1 cellular context compared by ENCODE assay signal in the genomic region with DNA sequence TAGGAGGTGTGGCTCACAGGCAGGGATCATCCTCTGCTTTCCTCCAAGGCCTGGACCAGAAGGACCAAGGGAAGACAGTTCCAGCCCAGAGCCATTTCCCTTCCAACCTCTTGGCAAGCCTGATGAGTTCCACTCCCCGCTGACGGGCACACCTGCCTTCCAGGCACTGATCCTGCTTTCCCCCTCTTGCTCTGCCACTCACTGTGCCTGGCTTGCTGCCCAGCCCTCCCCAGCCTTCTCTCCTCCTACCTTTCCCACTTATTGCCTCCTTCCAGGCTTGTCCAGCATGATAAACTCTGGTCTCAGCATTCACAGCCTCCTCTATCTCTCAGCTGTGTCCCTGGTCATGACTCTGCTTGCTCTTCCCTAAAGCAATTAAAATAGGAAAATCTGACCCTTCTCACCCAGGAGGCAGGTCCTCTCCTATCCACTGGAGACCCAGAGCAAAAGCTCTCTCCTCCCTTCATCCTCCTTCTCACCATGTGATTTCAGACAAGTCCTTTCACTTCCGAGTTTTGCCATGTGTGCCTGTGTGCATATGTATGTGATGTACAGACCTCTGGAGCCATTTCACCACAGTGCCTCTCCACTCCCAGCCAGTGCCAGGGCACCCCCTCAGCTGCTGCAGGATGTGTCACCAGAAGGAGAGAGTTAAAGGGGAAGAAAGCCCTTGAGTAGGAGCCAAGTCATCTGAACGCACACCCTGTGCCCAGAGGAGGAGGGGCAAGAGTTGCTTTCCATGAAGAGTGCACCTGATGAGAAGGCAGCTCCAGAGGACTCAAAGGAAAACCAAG.
TF ChIP-seq lines count a peak whose summit lies in the region.

No MANE protein-coding gene starts in this region.

TF ChIP-seq in SK-N-SH treated with all-trans-retinoic acid at 6 μM for 48 hours, 23 proteins besides CTCF, POLR2A, EP300 and RAD21 (continued from another document):
- no peak for TF ChIP-seq BACH2 (CRISPR knock-in tag; IDR thresholded peaks at IDR 0.05; ENCODE audit: borderline replicate concordance)
- TF ChIP-seq TCF4 (CRISPR knock-in tag; IDR thresholded peaks at IDR 0.05; ENCODE audit: borderline replicate concordance) = no peak
- no peak for TF ChIP-seq ZFP30 (CRISPR knock-in tag; IDR thresholded peaks at IDR 0.05)
- TF ChIP-seq, protein P1, sequence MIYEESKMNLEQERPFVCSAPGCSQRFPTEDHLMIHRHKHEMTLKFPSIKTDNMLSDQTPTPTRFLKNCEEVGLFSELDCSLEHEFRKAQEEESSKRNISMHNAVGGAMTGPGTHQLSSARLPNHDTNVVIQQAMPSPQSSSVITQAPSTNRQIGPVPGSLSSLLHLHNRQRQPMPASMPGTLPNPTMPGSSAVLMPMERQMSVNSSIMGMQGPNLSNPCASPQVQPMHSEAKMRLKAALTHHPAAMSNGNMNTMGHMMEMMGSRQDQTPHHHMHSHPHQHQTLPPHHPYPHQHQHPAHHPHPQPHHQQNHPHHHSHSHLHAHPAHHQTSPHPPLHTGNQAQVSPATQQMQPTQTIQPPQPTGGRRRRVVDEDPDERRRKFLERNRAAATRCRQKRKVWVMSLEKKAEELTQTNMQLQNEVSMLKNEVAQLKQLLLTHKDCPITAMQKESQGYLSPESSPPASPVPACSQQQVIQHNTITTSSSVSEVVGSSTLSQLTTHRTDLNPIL (CRISPR knock-in tag; IDR thresholded peaks at IDR 0.05; ENCODE audit: low read depth) = no peak
- no peak for TF ChIP-seq ZC3H10 (CRISPR knock-in tag; IDR thresholded peaks at IDR 0.05)
- no peak for TF ChIP-seq ZNF565 (CRISPR knock-in tag; conservative IDR thresholded peaks at IDR 0.05; ENCODE audit: low read depth)
